ENCODE assay signal across 8 cellular contexts in the genomic region with DNA sequence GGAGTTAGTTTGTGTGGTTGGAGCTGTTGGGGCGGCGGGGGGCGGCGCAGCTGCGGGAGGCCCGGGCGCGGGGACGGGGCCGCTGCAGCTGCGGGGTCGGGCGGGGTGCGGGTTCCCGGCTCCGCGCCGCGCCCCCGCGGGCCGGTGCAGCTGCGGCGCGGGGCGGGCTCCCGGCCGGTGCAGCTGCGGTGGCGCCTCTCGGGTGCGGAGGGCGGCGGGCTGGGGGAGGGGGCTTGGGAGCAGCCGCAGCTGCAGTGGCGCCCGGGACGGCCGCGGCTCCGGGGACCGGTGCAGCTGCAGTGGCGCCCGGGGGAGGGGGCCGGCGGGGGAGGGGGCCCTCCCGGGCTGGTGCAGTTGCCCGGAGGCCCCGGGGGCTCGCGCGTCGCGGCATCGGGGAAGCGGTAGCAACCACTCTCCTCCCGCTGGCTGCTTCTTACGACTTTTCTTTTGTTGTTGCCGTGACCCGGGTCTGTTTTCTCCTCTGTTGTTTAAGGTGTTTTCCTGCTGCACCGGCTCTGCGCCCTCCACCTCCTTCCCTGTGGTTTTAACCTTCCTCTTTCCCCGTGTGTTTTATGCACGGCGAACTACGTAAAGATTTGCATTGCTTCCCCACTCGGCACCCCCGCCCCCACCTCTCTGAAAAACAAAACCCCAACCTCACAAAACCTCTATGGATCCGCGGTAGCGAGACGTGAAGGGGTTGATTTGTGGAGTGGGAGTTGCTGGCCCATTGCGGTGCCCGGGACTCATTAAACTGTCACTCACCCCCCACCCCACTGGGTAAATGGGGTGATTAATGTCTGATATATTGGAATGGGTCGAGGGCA. TPM values are rescaled to one million over a fixed set of nuclear protein-coding genes. Genes with fewer than 3 reads are reported as not detected.
DNase-seq lines count a peak whose midpoint lies in the region; ATAC-seq and TF ChIP-seq lines count a peak whose summit lies in the region.

No MANE protein-coding gene starts in this region.

- H3K27ac Mint-ChIP-seq in CD4-positive, CD25-positive, alpha-beta regulatory T cell: peak overlapping the region; percentile 95 to 97 (median 96)
- H3K27ac Mint-ChIP-seq in T-cell (no peak overlapping the region), immature natural killer cell (peak overlapping the region; percentile 71 to 98 (median 90))

- peak overlapping the region in 3 of 4 donors; percentile 96 to 97 (median 97) for H3K4me3 Mint-ChIP-seq in CD4-positive, CD25-positive, alpha-beta regulatory T cell
- H3K4me3 Mint-ChIP-seq in T-cell (peak overlapping the region in 1 of 3 donors; percentile 98), immature natural killer cell (peak overlapping the region; percentile 95 to 99 (median 98))

- H3K27ac ChIP-seq in CD4-positive, CD25-positive, alpha-beta regulatory T cell (ENCODE audit: insufficient read depth, low read length, poor library complexity, severe bottlenecking): peak overlapping the region; percentile 77
- peak overlapping the region; percentile 39 for H3K27ac ChIP-seq in HUES48 (ENCODE audit: low read depth, low read length)
- peak overlapping the region; percentile 87 to 98 (median 90) for H3K27ac ChIP-seq in body of pancreas

- peaks cover 12% of the 10 kb centered on the region for H3K27me3 ChIP-seq in CD4-positive, CD25-positive, alpha-beta regulatory T cell (ENCODE audit: control insufficient read depth, insufficient read depth, low read length)
- H3K27me3 ChIP-seq in HUES48 (ENCODE audit: control insufficient read depth, insufficient read depth, low read length): peaks cover 21% of the 10 kb centered on the region
- H3K27me3 ChIP-seq in body of pancreas: no peaks in the 10 kb centered on the region

- no peak for TF ChIP-seq CTCF in body of pancreas (IDR thresholded peaks at IDR 0.05)

- H3K9me3 Mint-ChIP-seq in CD4-positive, CD25-positive, alpha-beta regulatory T cell: no peaks in the 10 kb centered on the region
- H3K9me3 Mint-ChIP-seq in T-cell: no peaks in the 10 kb centered on the region
- H3K9me3 Mint-ChIP-seq in immature natural killer cell: no peaks in the 10 kb centered on the region

- peaks cover 30% of the 10 kb centered on the region for H3K27me3 Mint-ChIP-seq in CD4-positive, CD25-positive, alpha-beta regulatory T cell
- no peaks in the 10 kb centered on the region for H3K27me3 Mint-ChIP-seq in T-cell
- H3K27me3 Mint-ChIP-seq in immature natural killer cell (ENCODE audit: low read depth in 3 of 3): peaks cover 19 to 28% (median 27%) of the 10 kb centered on the region in 3 donors

- 0 out of 2 replicates have a peak overlapping the region, but pooled peaks have one; percentile 31 for H3K9ac ChIP-seq in HUES48 (ENCODE audit: low read depth, low read length)

- CTCF ChIA-PET in T-cell (lab: Charles Lee): interaction anchor here (0.6 to 2.6 kb wide), 4 partner anchors 19 to 211 kb away, joined by 4 to 22 read pairs (median 5); no protein-coding TSS in a partner anchor

- H3K4me1 ChIP-seq in CD4-positive, CD25-positive, alpha-beta regulatory T cell (ENCODE audit: control insufficient read depth, insufficient read depth, low read length, poor library complexity, severe bottlenecking): peaks cover 46% of the 10 kb centered on the region
- H3K4me1 ChIP-seq in HUES48 (ENCODE audit: control insufficient read depth, insufficient read depth, low read length): peaks cover 36% of the 10 kb centered on the region
- peaks cover 53% of the 10 kb centered on the region for H3K4me1 ChIP-seq in body of pancreas

- no peak for TF ChIP-seq POLR2A in body of pancreas (IDR thresholded peaks at IDR 0.05)

- POLR2A ChIA-PET in T-cell (lab: Charles Lee): interaction anchor here (0.6 to 3.4 kb wide), 5 partner anchors 25 to 551 kb away, joined by 4 to 16 read pairs (median 4); no protein-coding TSS in a partner anchor

- no peaks in the 10 kb centered on the region for H3K9me3 ChIP-seq in CD4-positive, CD25-positive, alpha-beta regulatory T cell (ENCODE audit: control insufficient read depth in 2 of 2, low read length in 2 of 2)
- H3K9me3 ChIP-seq in HUES48 (ENCODE audit: control insufficient read depth, insufficient read depth, low read length) (no peaks in the 10 kb centered on the region), body of pancreas (no peaks in the 10 kb centered on the region)

- no peaks in the 10 kb centered on the region for H3K36me3 Mint-ChIP-seq in CD4-positive, CD25-positive, alpha-beta regulatory T cell
- no peaks in the 10 kb centered on the region for H3K36me3 Mint-ChIP-seq in T-cell
- H3K36me3 Mint-ChIP-seq in immature natural killer cell: no peaks in the 10 kb centered on the region

- H3K36me3 ChIP-seq in CD4-positive, CD25-positive, alpha-beta regulatory T cell (ENCODE audit: control insufficient read depth, insufficient read depth, low read length): peaks cover 8% of the 10 kb centered on the region
- H3K36me3 ChIP-seq in HUES48 (ENCODE audit: control insufficient read depth, insufficient read depth, low read length): peaks cover 8% of the 10 kb centered on the region
- H3K36me3 ChIP-seq in body of pancreas (replicated peaks in 1 of 2; ENCODE audit: insufficient read depth in 1 of 2, low read depth in 2 of 2): peaks cover 0 to 7% of the 10 kb centered on the region in 2 donors

- 0% methylated on average over 21 to 41 of the region's 75 CpGs for WGBS in body of pancreas, 2 donors

- no peak for ATAC-seq in CD4-positive, CD25-positive, alpha-beta regulatory T cell (ENCODE audit: low read depth in 2 of 2)
- ATAC-seq in T-cell (replicated peaks in 1 of 4): peak in 3 of 4 experiments; percentile 2 to 27 (median 5)
- peak; percentile 10 for ATAC-seq in body of pancreas
- no peak for ATAC-seq in GM19351 (IDR thresholded peaks at IDR 0.05; ENCODE audit: unreplicated experiment)

- H3K4me1 Mint-ChIP-seq in CD4-positive, CD25-positive, alpha-beta regulatory T cell: peaks cover 3 to 29% (median 19%) of the 10 kb centered on the region in 4 donors
- H3K4me1 Mint-ChIP-seq in T-cell: peaks cover 23 to 27% (median 25%) of the 10 kb centered on the region in 3 donors
- peaks cover 11 to 27% of the 10 kb centered on the region in 2 donors for H3K4me1 Mint-ChIP-seq in immature natural killer cell

- intact Hi-C loops in body of pancreas (cut with DNase I): no loop called here

- peak; percentile 51 to 66 (median 56) for DNase-seq in CD4-positive, CD25-positive, alpha-beta regulatory T cell
- DNase-seq in T-cell: peak; percentile 36 to 83 (median 70)
- DNase-seq in body of pancreas: peak; percentile 71 to 82 (median 73)
- DNase-seq in immature natural killer cell: peak; percentile 41 to 53 (median 47)
- DNase-seq in stimulated activated CD4-positive, alpha-beta T cell treated with anti-CD3 and anti-CD28 coated beads, Interleukin-1b, Interleukin-23, amount 100 ng/mL, for 24 hours (ENCODE audit: low read depth in 4 of 4, low spot score in 1 of 4): peak in 3 of 4 experiments; percentile 7 to 14 (median 9)
- DNase-seq in middle frontal gyrus (ENCODE audit: extremely low spot score, low spot score): no peak

- H3K4me3 ChIP-seq in CD4-positive, CD25-positive, alpha-beta regulatory T cell (ENCODE audit: low read depth, low read length): peak overlapping the region; percentile 87
- peak overlapping the region; percentile 74 for H3K4me3 ChIP-seq in HUES48 (ENCODE audit: low read depth, low read length)
- H3K4me3 ChIP-seq in body of pancreas: peak overlapping the region; percentile 29 to 94

RNA-seq across cellular contexts. Expression of a gene that starts 1.7 kb away (rescaled TPM):
- 21.7 TPM for total RNA-seq in CD4-positive, CD25-positive, alpha-beta regulatory T cell
- polyA plus RNA-seq in CD4-positive, CD25-positive, alpha-beta regulatory T cell: 1 to 10 TPM in 3 of 4 donors, under 1 TPM in 1; 0.76 to 2.1 (median 1.9) TPM
- total RNA-seq in T-cell (10 to 100 TPM; 41.2 to 58.4 (median 52.4) TPM), body of pancreas (10 to 100 TPM; 20.4 to 22.6 TPM)
- under 1 TPM; 0.25 to 0.99 (median 0.72) TPM for polyA plus RNA-seq in immature natural killer cell

Comparison
In these comparisons a context has a peak if more than half of its experiments do, and no peak if none do; other contexts are left out.
1. ATAC-seq: peak in T-cell (3 of 4) and body of pancreas (single experiment); none in CD4-positive, CD25-positive, alpha-beta regulatory T cell (0 of 2) and GM19351 (single experiment).
2. H3K27ac ChIP-seq: peak in every context shown above with its lines; median percentile 90 in body of pancreas; 77 in CD4-positive, CD25-positive, alpha-beta regulatory T cell; 39 in HUES48.
3. H3K27ac Mint-ChIP-seq: peak in CD4-positive, CD25-positive, alpha-beta regulatory T cell (3 of 3) and immature natural killer cell (6 of 6); none in T-cell (0 of 2).
4. Peak in every context shown above with its lines, with median percentiles within 50 percentile points of each other: H3K4me3 ChIP-seq.